In the genomic region with DNA sequence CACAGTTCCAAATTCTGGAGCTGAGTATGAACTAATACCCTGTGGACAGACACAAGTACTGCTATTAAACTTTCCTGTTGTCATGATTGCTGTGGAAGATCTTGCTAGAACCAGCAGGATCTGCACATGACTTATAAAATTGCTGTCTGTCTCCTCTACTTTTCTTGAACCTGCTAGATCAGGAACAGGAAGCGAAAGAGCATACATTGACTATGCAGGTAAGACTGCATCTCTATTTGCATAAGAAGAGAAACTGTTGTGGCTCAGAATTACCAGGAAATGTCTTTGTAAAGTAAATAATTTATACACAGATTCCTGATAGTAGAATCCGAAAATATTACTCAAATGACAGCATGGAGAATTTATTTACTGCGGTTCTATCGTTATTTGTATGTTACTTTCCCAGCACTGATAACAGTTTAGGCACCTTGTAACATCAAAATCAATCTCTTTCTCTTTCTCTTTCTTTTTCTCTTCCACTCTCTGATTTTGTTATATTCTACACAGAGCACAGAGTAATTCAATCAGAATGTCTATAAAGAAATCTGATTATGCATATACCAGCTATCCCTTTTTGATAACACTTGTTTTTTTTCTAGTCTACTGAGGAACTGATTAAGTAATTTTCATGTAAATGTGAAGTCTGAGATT, we compare ENCODE assay signal across 14 cellular contexts.
DNase-seq lines count a peak whose midpoint lies in the region; ATAC-seq and TF ChIP-seq lines count a peak whose summit lies in the region.
"Had no signal": no experiment of that assay in that cellular context is flagged by ENCODE, and none has a peak within 500 bp of the region (broad histone marks: within the 10 kb centered on the region; RNA-seq: fewer than 3 reads in every experiment).

No MANE protein-coding gene starts in this region.

- H3K36me3 ChIP-seq in endocrine pancreas (ENCODE audit: control insufficient read depth, insufficient read depth, low read length): no peaks in the 10 kb centered on the region
- no peaks in the 10 kb centered on the region for H3K36me3 ChIP-seq in vagina
- no peaks in the 10 kb centered on the region for H3K36me3 ChIP-seq in aorta (ENCODE audit: control insufficient read depth in 1 of 2, insufficient read depth in 2 of 2, low read length in 1 of 2)

- no peak for DNase-seq in NCI-H345 (lab: John Stamatoyannopoulos, UW)
- no peak for DNase-seq in vagina (ENCODE audit: extremely low spot score in 2 of 2)
- no peak for DNase-seq in aorta
- no peak for DNase-seq in NCI-H2171 treated with DMSO at 0.1 percent for 48 hours (lab: John Stamatoyannopoulos, UW)
- DNase-seq: activated CD4-positive, alpha-beta memory T cell treated with anti-CD3 and anti-CD28 coated beads, Interleukin-2, amount 10 ng/mL, durations not matched to agents 7 days and 5 days; hypothalamus; Kasumi-1; NCI-H510A treated with DMSO at 0.1 percent for 48 hours; stimulated activated CD4-positive, alpha-beta T cell treated with anti-CD3 and anti-CD28 coated beads, Interleukin-12 subunit alpha, Interleukin-12 subunit beta, amount 100 ng/mL, for 4 hours; stimulated activated naive CD4-positive, alpha-beta T cell had no signal

- intact Hi-C loops in vagina (cut with DNase I): no loop called here
- intact Hi-C loops in aorta (cut with DNase I): no loop called here

- H3K27me3 ChIP-seq in endocrine pancreas (ENCODE audit: control insufficient read depth, insufficient read depth, low read length) (no peaks in the 10 kb centered on the region), vagina (no peaks in the 10 kb centered on the region), aorta (ENCODE audit: control insufficient read depth in 1 of 2, insufficient read depth in 2 of 2, low read length in 1 of 2) (no peaks in the 10 kb centered on the region)

- H3K9ac ChIP-seq in endocrine pancreas (ENCODE audit: control insufficient read depth, insufficient read depth, low read length): no peak overlapping the region

- ATAC-seq in GM18873 (IDR thresholded peaks at IDR 0.05; ENCODE audit: low FRiP score, unreplicated experiment) (peak; percentile 57), GM21717 (IDR thresholded peaks at IDR 0.05; ENCODE audit: unreplicated experiment) (peak; percentile 93), HG03103 (IDR thresholded peaks at IDR 0.05; ENCODE audit: low read depth, unreplicated experiment) (peak; percentile 77), aorta (ENCODE audit: low FRiP score) (no peak)

- H3K27ac ChIP-seq in vagina (no peak overlapping the region), aorta (ENCODE audit: low read depth in 1 of 2, low read length in 2 of 2) (no peak overlapping the region)

- H3K4me3 ChIP-seq in endocrine pancreas (ENCODE audit: control insufficient read depth, insufficient read depth, low read length) (peak overlapping the region; percentile 29), vagina (no peak overlapping the region), aorta (ENCODE audit: low read length in 2 of 2) (no peak overlapping the region)

- H3K4me1 ChIP-seq in endocrine pancreas (ENCODE audit: control insufficient read depth, insufficient read depth, low read length) (peaks cover 11% of the 10 kb centered on the region), vagina (peaks cover 16% of the 10 kb centered on the region), aorta (ENCODE audit: control insufficient read depth in 1 of 2, insufficient read depth in 2 of 2, low read length in 2 of 2) (no peaks in the 10 kb centered on the region)

- 69 to 71% methylated on average over 4 of the region's 4 CpGs for WGBS in aorta, 2 donors

- TF ChIP-seq POLR2A in vagina (IDR thresholded peaks at IDR 0.05): no peak

- H3K9me3 ChIP-seq in endocrine pancreas (ENCODE audit: control insufficient read depth, low read length) (no peaks in the 10 kb centered on the region), vagina (no peaks in the 10 kb centered on the region), aorta (ENCODE audit: control insufficient read depth, low read length) (no peaks in the 10 kb centered on the region)

- TF ChIP-seq CTCF in vagina (IDR thresholded peaks at IDR 0.05): no peak
